Comparison of ENCODE assay signal across 7 cellular contexts in genomic region chr21:34129971-34130597, GRCh38. TPM values are rescaled to one million over a fixed set of nuclear protein-coding genes. Genes with fewer than 3 reads are reported as not detected.
DNase-seq lines count a peak whose midpoint lies in the region; ATAC-seq and TF ChIP-seq lines count a peak whose summit lies in the region.

No MANE protein-coding gene starts in this region.

- H3K36me3 ChIP-seq in stomach: peaks cover 0 to 28% (median 19%) of the 10 kb centered on the region in 4 donors

- no peak for TF ChIP-seq CTCF in stomach (IDR thresholded peaks at IDR 0.05)

- no peaks in the 10 kb centered on the region for H3K27me3 Mint-ChIP-seq in activated naive CD8-positive, alpha-beta T cell treated with anti-CD3 and anti-CD28 coated beads, Interleukin-2, amount 10 ng/mL, durations not matched to agents 7 days and 5 days

- no peak for TF ChIP-seq EP300 in stomach (IDR thresholded peaks at IDR 0.05)

- peak overlapping the region; percentile 74 for H3K4me3 Mint-ChIP-seq in activated naive CD8-positive, alpha-beta T cell treated with anti-CD3 and anti-CD28 coated beads, Interleukin-2, amount 10 ng/mL, durations not matched to agents 7 days and 5 days

- H3K9me3 ChIP-seq in stomach: no peaks in the 10 kb centered on the region

- H3K27ac Mint-ChIP-seq in activated naive CD8-positive, alpha-beta T cell treated with anti-CD3 and anti-CD28 coated beads, Interleukin-2, amount 10 ng/mL, durations not matched to agents 7 days and 5 days: peak overlapping the region; percentile 95

- peaks cover 68% of the 10 kb centered on the region for H3K4me1 Mint-ChIP-seq in activated naive CD8-positive, alpha-beta T cell treated with anti-CD3 and anti-CD28 coated beads, Interleukin-2, amount 10 ng/mL, durations not matched to agents 7 days and 5 days

- 64 to 85% (median 82%) methylated on average over 4 of the region's 4 CpGs for WGBS in stomach, 5 donors

- H3K27ac ChIP-seq in stomach: peak overlapping the region; percentile 50 to 84 (median 73)

- DNase-seq in NCI-H187 treated with DMSO at 0.1 percent for 48 hours (lab: John Stamatoyannopoulos, UW): peak; percentile 66
- DNase-seq in activated naive CD8-positive, alpha-beta T cell treated with anti-CD3 and anti-CD28 coated beads, Interleukin-2, amount 10 ng/mL, durations not matched to agents 7 days and 5 days: no peak
- DNase-seq in iPS-NIHi7 (ENCODE audit: extremely low spot score): peak; percentile 51
- DNase-seq in stomach: no peak
- DNase-seq in SHP77 treated with DMSO at 0.1 percent for 48 hours (lab: John Stamatoyannopoulos, UW): no peak

- POLR2A ChIA-PET in activated naive CD8-positive, alpha-beta T cell treated with anti-CD3 and anti-CD28 coated beads, Interleukin-2, amount 10 ng/mL, durations not matched to agents 7 days and 5 days (lab: Charles Lee): interaction anchor here (0.8 to 2.8 kb wide), 6 partner anchors 20 to 181 kb away, joined by 3 to 20 read pairs (median 7); partner anchors contain the start of genes MRPS6 and SLC5A3

- intact Hi-C loops in stomach (cut with DNase I; ENCODE audit: low total_unique reads): no loop called here

- peak; percentile 15 for ATAC-seq in activated naive CD8-positive, alpha-beta T cell treated with anti-CD3 and anti-CD28 coated beads, Interleukin-2, amount 10 ng/mL, durations not matched to agents 7 days and 5 days (ENCODE audit: low read depth)
- no peak for ATAC-seq in HG02870 (IDR thresholded peaks at IDR 0.05; ENCODE audit: unreplicated experiment)
- ATAC-seq in HG03457 (IDR thresholded peaks at IDR 0.05; ENCODE audit: unreplicated experiment): no peak

- H3K4me3 ChIP-seq in stomach: no peak overlapping the region

- H3K9me3 Mint-ChIP-seq in activated naive CD8-positive, alpha-beta T cell treated with anti-CD3 and anti-CD28 coated beads, Interleukin-2, amount 10 ng/mL, durations not matched to agents 7 days and 5 days: no peaks in the 10 kb centered on the region

- H3K36me3 Mint-ChIP-seq in activated naive CD8-positive, alpha-beta T cell treated with anti-CD3 and anti-CD28 coated beads, Interleukin-2, amount 10 ng/mL, durations not matched to agents 7 days and 5 days: peaks cover 58% of the 10 kb centered on the region

- H3K27me3 ChIP-seq in stomach: no peaks in the 10 kb centered on the region

- H3K4me1 ChIP-seq in stomach: peaks cover 29 to 78% (median 54%) of the 10 kb centered on the region in 4 donors

- TF ChIP-seq POLR2A in stomach (IDR thresholded peaks at IDR 0.05): no peak

RNA-seq across cellular contexts. Expression of gene MRPS6, which starts 56.7 kb away (rescaled TPM):
- 10 to 100 TPM; 75.7 to 77.2 TPM for total RNA-seq in activated naive CD8-positive, alpha-beta T cell treated with anti-CD3 and anti-CD28 coated beads, Interleukin-2, amount 10 ng/mL, durations not matched to agents 7 days and 5 days
- total RNA-seq in stomach: 100 to 1,000 TPM in 1 of 5 donors, 10 to 100 TPM in 4; 21.3 to 219 (median 46.8) TPM
- 10 to 100 TPM; 50.1 to 68.8 (median 52.5) TPM for polyA plus RNA-seq in stomach

RNA-seq across cellular contexts. Expression of gene SLC5A3, which starts 56.7 kb away (rescaled TPM):
- 10 to 100 TPM; 22.3 to 23.7 TPM for total RNA-seq in activated naive CD8-positive, alpha-beta T cell treated with anti-CD3 and anti-CD28 coated beads, Interleukin-2, amount 10 ng/mL, durations not matched to agents 7 days and 5 days
- 10 to 100 TPM; 13.0 to 38.9 (median 17.2) TPM for total RNA-seq in stomach
- 1 to 10 TPM in 1 of 3 donors, under 1 TPM in 2; 0.46 to 1.7 (median 0.87) TPM for polyA plus RNA-seq in stomach

Comparison
In these comparisons a context has a peak if more than half of its experiments do, and no peak if none do; other contexts are left out.
1. DNase-seq: peak in NCI-H187 treated with DMSO at 0.1 percent for 48 hours (single experiment) and iPS-NIHi7 (single experiment); none in activated naive CD8-positive, alpha-beta T cell treated with anti-CD3 and anti-CD28 coated beads, Interleukin-2, amount 10 ng/mL, durations not matched to agents 7 days and 5 days (single experiment), stomach (single experiment) and SHP77 treated with DMSO at 0.1 percent for 48 hours (single experiment).